14 cellular contexts compared by ENCODE assay signal in the genomic region with DNA sequence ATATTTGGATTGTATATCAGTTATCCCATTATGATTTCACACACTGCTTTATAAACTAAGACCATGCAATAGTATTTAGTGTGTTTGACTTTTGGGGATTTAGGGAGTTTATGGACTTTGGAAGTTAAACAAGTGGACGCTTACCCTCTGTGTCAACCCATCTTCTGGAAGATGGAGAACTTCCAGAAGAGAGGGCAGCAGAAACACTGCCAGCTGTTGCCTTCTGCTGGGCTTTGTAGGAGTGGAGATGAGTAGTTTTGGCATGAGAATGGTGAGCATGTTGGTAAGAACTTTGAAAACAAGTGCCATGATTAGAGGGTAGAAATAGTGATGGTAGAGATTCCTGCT. TPM values are rescaled to one million over a fixed set of nuclear protein-coding genes. Genes with fewer than 3 reads are reported as not detected.
DNase-seq lines count a peak whose midpoint lies in the region; ATAC-seq and TF ChIP-seq lines count a peak whose summit lies in the region.
"Had no signal": no experiment of that assay in that cellular context is flagged by ENCODE, and none has a peak within 500 bp of the region (broad histone marks: within the 10 kb centered on the region; RNA-seq: fewer than 3 reads in every experiment).

No MANE protein-coding gene starts in this region.

- BruUV-seq in PC-3 (replicated peaks; lab: Mats Ljungman, UMichigan) = no TSS peak

- H3F3A ChIP-seq in PC-3 (ENCODE audit: low read length, unreplicated experiment) = no peaks in the 10 kb centered on the region

- H3K4me3 Mint-ChIP-seq in activated naive CD4-positive, alpha-beta T cell treated with anti-CD3 and anti-CD28 coated beads, Interleukin-2, amount 10 ng/mL, durations not matched to agents 7 days and 5 days = peak overlapping the region; percentile 96
- H3K4me3 Mint-ChIP-seq in glutamatergic neuron (ENCODE audit: unreplicated experiment) = peak overlapping the region; percentile 90
- H3K4me3 Mint-ChIP-seq in stimulated activated effector memory CD8-positive, alpha-beta T cell treated with anti-CD3 and anti-CD28 coated beads, Interleukin-12 subunit alpha, Interleukin-12 subunit beta, amount 100 ng/mL, for 72 hours = peak overlapping the region; percentile 94

- H2AFZ ChIP-seq in PC-3 (ENCODE audit: low read length) = no peak overlapping the region

- peak overlapping the region; percentile 93 for H3K4me3 ChIP-seq in PC-3 (ENCODE audit: low read length)

- H3K27me3 Mint-ChIP-seq in activated naive CD4-positive, alpha-beta T cell treated with anti-CD3 and anti-CD28 coated beads, Interleukin-2, amount 10 ng/mL, durations not matched to agents 7 days and 5 days = no peaks in the 10 kb centered on the region
- peaks cover 10% of the 10 kb centered on the region for H3K27me3 Mint-ChIP-seq in glutamatergic neuron (ENCODE audit: unreplicated experiment)

- intact Hi-C loops in PC-3 (cut with micrococcal nuclease) = no loop called here

- H3K27me3 ChIP-seq in PC-3 (ENCODE audit: low read length) = no peaks in the 10 kb centered on the region

- H3K4me1 ChIP-seq in PC-3 (ENCODE audit: insufficient read depth, low read length) = peaks cover 17% of the 10 kb centered on the region; the same call in 1 of the 2 replicates

- ATAC-seq in PC-3 (no peak), HG02938 (IDR thresholded peaks at IDR 0.05; ENCODE audit: unreplicated experiment) (no peak)
- no peak for ATAC-seq in stimulated activated effector memory CD8-positive, alpha-beta T cell treated with anti-CD3 and anti-CD28 coated beads, Interleukin-12 subunit alpha, Interleukin-12 subunit beta, amount 100 ng/mL, for 72 hours

- H3K79me2 ChIP-seq in PC-3 (ENCODE audit: low read length) = peaks cover 73% of the 10 kb centered on the region

- DNase-seq in activated naive CD4-positive, alpha-beta T cell treated with anti-CD3 and anti-CD28 coated beads, Interleukin-2, amount 10 ng/mL, durations not matched to agents 7 days and 5 days = no peak
- no peak for DNase-seq in activated naive CD4-positive, alpha-beta T cell treated with Interleukin-2 at 50 U/mL for 16 hours
- DNase-seq in PC-3 (no peak), glutamatergic neuron (no peak), cerebellar cortex (ENCODE audit: low spot score) (no peak)
- DNase-seq in stimulated activated effector memory CD8-positive, alpha-beta T cell treated with anti-CD3 and anti-CD28 coated beads, Interleukin-12 subunit alpha, Interleukin-12 subunit beta, amount 100 ng/mL, for 72 hours (ENCODE audit: low spot score in 2 of 2) = no peak
- no peak for DNase-seq in effector CD4-positive, alpha-beta T cell
- DNase-seq: activated effector memory CD4-positive, alpha-beta T cell treated with Interleukin-2 at 50 U/mL for 16 hours; cortex of kidney; islet precursor cell; NCI-H1092 treated with DMSO at 0.1 percent for 48 hours; NCI-H510A treated with DMSO at 0.1 percent for 48 hours; SHP77 had no signal

- peaks cover 13% of the 10 kb centered on the region for H3K36me3 Mint-ChIP-seq in activated naive CD4-positive, alpha-beta T cell treated with anti-CD3 and anti-CD28 coated beads, Interleukin-2, amount 10 ng/mL, durations not matched to agents 7 days and 5 days
- no peaks in the 10 kb centered on the region for H3K36me3 Mint-ChIP-seq in glutamatergic neuron (ENCODE audit: unreplicated experiment)
- H3K36me3 Mint-ChIP-seq in stimulated activated effector memory CD8-positive, alpha-beta T cell treated with anti-CD3 and anti-CD28 coated beads, Interleukin-12 subunit alpha, Interleukin-12 subunit beta, amount 100 ng/mL, for 72 hours = peaks cover 30% of the 10 kb centered on the region

- peak overlapping the region; percentile 82 for H3K4me2 ChIP-seq in PC-3 (ENCODE audit: low read length)

- no peaks in the 10 kb centered on the region for H3K9me3 ChIP-seq in PC-3 (ENCODE audit: low read length)

- POLR2A ChIA-PET in PC-3 (lab: Charles Lee; ENCODE audit: unreplicated experiment) = no interaction called here

- H4K20me1 ChIP-seq in PC-3 (ENCODE audit: low read length) = peaks cover 52% of the 10 kb centered on the region

- CTCF ChIA-PET in activated naive CD4-positive, alpha-beta T cell treated with anti-CD3 and anti-CD28 coated beads, Interleukin-2, amount 10 ng/mL, durations not matched to agents 7 days and 5 days (lab: Charles Lee) = no interaction called here
- CTCF ChIA-PET in PC-3 (lab: Charles Lee) = no interaction called here

- H3K9ac ChIP-seq in PC-3 (ENCODE audit: low read length) = no peak overlapping the region

- H3K36me3 ChIP-seq in PC-3 (ENCODE audit: low read depth, low read length) = no peaks in the 10 kb centered on the region

- H3K27ac ChIP-seq in PC-3 (ENCODE audit: low read length) = no peak overlapping the region

- H3K4me1 Mint-ChIP-seq in activated naive CD4-positive, alpha-beta T cell treated with anti-CD3 and anti-CD28 coated beads, Interleukin-2, amount 10 ng/mL, durations not matched to agents 7 days and 5 days = peaks cover 44% of the 10 kb centered on the region
- peaks cover 14% of the 10 kb centered on the region for H3K4me1 Mint-ChIP-seq in glutamatergic neuron (ENCODE audit: low read depth, unreplicated experiment)
- H3K4me1 Mint-ChIP-seq in stimulated activated effector memory CD8-positive, alpha-beta T cell treated with anti-CD3 and anti-CD28 coated beads, Interleukin-12 subunit alpha, Interleukin-12 subunit beta, amount 100 ng/mL, for 72 hours = peaks cover 42% of the 10 kb centered on the region

- H3K27ac Mint-ChIP-seq in activated naive CD4-positive, alpha-beta T cell treated with anti-CD3 and anti-CD28 coated beads, Interleukin-2, amount 10 ng/mL, durations not matched to agents 7 days and 5 days = no peak overlapping the region
- no peak overlapping the region for H3K27ac Mint-ChIP-seq in glutamatergic neuron (ENCODE audit: unreplicated experiment)
- H3K27ac Mint-ChIP-seq in stimulated activated effector memory CD8-positive, alpha-beta T cell treated with anti-CD3 and anti-CD28 coated beads, Interleukin-12 subunit alpha, Interleukin-12 subunit beta, amount 100 ng/mL, for 72 hours = no peak overlapping the region

- H3K9me2 ChIP-seq in PC-3 (replicated peaks; ENCODE audit: low read length) = no peaks in the 10 kb centered on the region

- H3K9me3 Mint-ChIP-seq in activated naive CD4-positive, alpha-beta T cell treated with anti-CD3 and anti-CD28 coated beads, Interleukin-2, amount 10 ng/mL, durations not matched to agents 7 days and 5 days = no peaks in the 10 kb centered on the region
- H3K9me3 Mint-ChIP-seq in glutamatergic neuron (ENCODE audit: unreplicated experiment) = peaks cover 16% of the 10 kb centered on the region
- H3K9me3 Mint-ChIP-seq in stimulated activated effector memory CD8-positive, alpha-beta T cell treated with anti-CD3 and anti-CD28 coated beads, Interleukin-12 subunit alpha, Interleukin-12 subunit beta, amount 100 ng/mL, for 72 hours = no peaks in the 10 kb centered on the region

- TF ChIP-seq CTCF in PC-3 (conservative IDR thresholded peaks at IDR 0.05; ENCODE audit: low read depth, low read length) = no peak
- no peak for TF ChIP-seq CTCF in glutamatergic neuron (IDR thresholded peaks at IDR 0.05; ENCODE audit: partially characterized antibody, unreplicated experiment)

RNA-seq across cellular contexts. Expression of gene DNAJC25, which starts 2.2 kb away (rescaled TPM):
- total RNA-seq in PC-3 (2014; rRNA removed) = 5.1 and 5.9 TPM in 2 replicates
- total RNA-seq in glutamatergic neuron (ENCODE audit: unreplicated experiment) = 7.4 TPM

RNA-seq across cellular contexts. Expression of gene GNG10, which starts 28.0 kb away (rescaled TPM):
- total RNA-seq in PC-3 (2014; rRNA removed) (27.1 and 50.7 TPM in 2 replicates), glutamatergic neuron (ENCODE audit: unreplicated experiment) (17.1 TPM)

RNA-seq across cellular contexts. Expression of gene PTGR1, which starts 33.9 kb away (rescaled TPM):
- total RNA-seq in PC-3 (2014; rRNA removed) (42.5 and 43.1 TPM in 2 replicates), glutamatergic neuron (ENCODE audit: unreplicated experiment) (23.4 TPM)
